22 cellular contexts compared by ENCODE assay signal in the genomic region with DNA sequence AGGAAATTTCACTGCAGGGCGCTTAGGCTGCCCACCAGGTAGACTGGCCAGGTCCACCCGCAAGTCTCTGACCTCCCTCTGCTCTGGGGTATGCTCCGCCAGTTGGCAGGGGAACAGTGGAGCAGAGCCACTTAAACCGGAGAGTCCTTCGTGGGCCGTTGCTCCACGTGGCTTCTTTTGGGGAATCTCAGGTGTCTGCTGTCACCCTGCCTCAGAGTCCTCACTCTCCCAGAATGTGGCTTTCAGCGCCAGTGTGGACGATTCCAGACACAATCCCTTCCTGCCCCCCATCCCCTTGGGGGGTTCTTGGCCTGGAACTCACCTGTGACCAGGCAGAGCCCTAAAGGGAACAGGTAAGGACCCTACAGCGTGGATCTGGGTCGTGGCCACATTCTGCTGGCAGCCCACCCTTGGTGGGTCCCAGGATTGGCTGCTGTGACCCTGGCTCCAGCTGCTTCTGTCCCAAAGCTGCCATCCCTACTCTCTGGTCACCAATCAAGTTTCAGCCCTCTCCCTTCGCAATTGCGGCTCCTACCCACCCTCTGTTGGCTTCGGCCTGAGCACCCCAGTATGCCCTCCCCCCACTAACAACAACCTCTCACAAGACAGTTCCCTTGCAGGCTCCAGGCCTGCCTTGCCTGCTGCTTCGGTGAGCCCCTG. TPM values are rescaled to one million over a fixed set of nuclear protein-coding genes. Genes with fewer than 3 reads are reported as not detected.
"Had no signal": no experiment of that assay in that cellular context is flagged by ENCODE, and none has a peak within 500 bp of the region (broad histone marks: within the 10 kb centered on the region; RNA-seq: fewer than 3 reads in every experiment).

No MANE protein-coding gene starts in this region.

- H3K9me3 ChIP-seq: breast epithelium, SJCRH30, SK-N-SH had no signal

- H3K9me2 ChIP-seq: SK-N-SH had no signal

- H3K4me3 Mint-ChIP-seq: activated CD8-positive, alpha-beta T cell treated with anti-CD3 and anti-CD28 coated beads, Interleukin-2, amount 10 ng/mL, durations not matched to agents 7 days and 5 days; T-helper 2 cell treated with Interferon-gamma antibody and Interleukin-4, amounts not matched to agents 5 μg/mL and 100 μg/mL, for 36 hours; WTC11 had no signal

- H3K9me3 Mint-ChIP-seq: T-helper 2 cell treated with Interferon-gamma antibody and Interleukin-4, amounts not matched to agents 5 μg/mL and 100 μg/mL, for 36 hours; WTC11 had no signal

- H3K4me3 ChIP-seq: breast epithelium, K562, SJCRH30 had no signal

- H3K4me1 ChIP-seq: breast epithelium, SJCRH30 had no signal

- H3K36me3 Mint-ChIP-seq: WTC11 had no signal

- H3K36me3 ChIP-seq: breast epithelium, SJCRH30 had no signal

- H3K27me3 ChIP-seq: breast epithelium, SJCRH30 had no signal

- H3K4me2 ChIP-seq: SK-N-SH had no signal

- ATAC-seq: activated CD8-positive, alpha-beta T cell treated with anti-CD3 and anti-CD28 coated beads, Interleukin-2, amount 10 ng/mL, durations not matched to agents 7 days and 5 days; K562; WTC11 had no signal

- DNase-seq: activated CD4-positive, alpha-beta T cell treated with anti-CD3 and anti-CD28 coated beads for 48 hours; activated CD4-positive, alpha-beta T cell treated with anti-CD3 and anti-CD28 coated beads, Interleukin-2, amount 50 U/mL, for 4 hours; activated CD4-positive, CD25-positive, alpha-beta regulatory T cell treated with anti-CD3 and anti-CD28 coated beads, Interleukin-2, amount 50 U/mL, for 72 hours; activated CD8-positive, alpha-beta memory T cell treated with anti-CD3 and anti-CD28 coated beads, Interleukin-2, amount 50 U/mL, for 48 hours; activated CD8-positive, alpha-beta T cell treated with anti-CD3 and anti-CD28 coated beads, Interleukin-2, amount 10 ng/mL, durations not matched to agents 7 days and 5 days; activated naive CD4-positive, alpha-beta T cell treated with anti-CD3 and anti-CD28 coated beads, Interleukin-2, amount 50 U/mL, for 16 hours; activated T-cell treated with anti-CD3 and anti-CD28 coated beads, Interleukin-2, amount 50 U/mL, for 1 hour; caudate nucleus; MM.1S; NCI-H1105; NCI-H446 treated with DMSO at 0.1 percent for 48 hours; Right ventricle myocardium superior; T-helper 1 cell had no signal

- H3K27ac ChIP-seq: breast epithelium, SJCRH30 had no signal

- H3K27ac Mint-ChIP-seq: activated CD8-positive, alpha-beta T cell treated with anti-CD3 and anti-CD28 coated beads, Interleukin-2, amount 10 ng/mL, durations not matched to agents 7 days and 5 days; T-helper 2 cell treated with Interferon-gamma antibody and Interleukin-4, amounts not matched to agents 5 μg/mL and 100 μg/mL, for 36 hours; WTC11 had no signal

- H3K4me1 Mint-ChIP-seq: WTC11 had no signal

RNA-seq across cellular contexts. Expression of a gene that starts 22.2 kb away (rescaled TPM):
- total RNA-seq: activated CD8-positive, alpha-beta T cell treated with anti-CD3 and anti-CD28 coated beads, Interleukin-2, amount 10 ng/mL, durations not matched to agents 7 days and 5 days; aorta; breast epithelium; K562; OCI-LY7; RPMI7951; SJCRH30; WTC11 had no signal
- polyA plus RNA-seq: aorta, K562, SK-N-SH had no signal

RNA-seq across cellular contexts. Expression of a gene that starts 52.7 kb away (rescaled TPM):
- total RNA-seq: activated CD8-positive, alpha-beta T cell treated with anti-CD3 and anti-CD28 coated beads, Interleukin-2, amount 10 ng/mL, durations not matched to agents 7 days and 5 days; aorta; breast epithelium; K562; OCI-LY7; Right ventricle myocardium superior; RPMI7951; SJCRH30; WTC11 had no signal
- polyA plus RNA-seq: aorta, K562, SK-N-SH had no signal

RNA-seq across cellular contexts. Expression of a gene that starts 56.6 kb away (rescaled TPM):
- total RNA-seq: activated CD8-positive, alpha-beta T cell treated with anti-CD3 and anti-CD28 coated beads, Interleukin-2, amount 10 ng/mL, durations not matched to agents 7 days and 5 days; K562; OCI-LY7; RPMI7951; SJCRH30; WTC11 had no signal
- polyA plus RNA-seq: K562, SK-N-SH had no signal
